8 cellular contexts compared by ENCODE assay signal in the genomic region with DNA sequence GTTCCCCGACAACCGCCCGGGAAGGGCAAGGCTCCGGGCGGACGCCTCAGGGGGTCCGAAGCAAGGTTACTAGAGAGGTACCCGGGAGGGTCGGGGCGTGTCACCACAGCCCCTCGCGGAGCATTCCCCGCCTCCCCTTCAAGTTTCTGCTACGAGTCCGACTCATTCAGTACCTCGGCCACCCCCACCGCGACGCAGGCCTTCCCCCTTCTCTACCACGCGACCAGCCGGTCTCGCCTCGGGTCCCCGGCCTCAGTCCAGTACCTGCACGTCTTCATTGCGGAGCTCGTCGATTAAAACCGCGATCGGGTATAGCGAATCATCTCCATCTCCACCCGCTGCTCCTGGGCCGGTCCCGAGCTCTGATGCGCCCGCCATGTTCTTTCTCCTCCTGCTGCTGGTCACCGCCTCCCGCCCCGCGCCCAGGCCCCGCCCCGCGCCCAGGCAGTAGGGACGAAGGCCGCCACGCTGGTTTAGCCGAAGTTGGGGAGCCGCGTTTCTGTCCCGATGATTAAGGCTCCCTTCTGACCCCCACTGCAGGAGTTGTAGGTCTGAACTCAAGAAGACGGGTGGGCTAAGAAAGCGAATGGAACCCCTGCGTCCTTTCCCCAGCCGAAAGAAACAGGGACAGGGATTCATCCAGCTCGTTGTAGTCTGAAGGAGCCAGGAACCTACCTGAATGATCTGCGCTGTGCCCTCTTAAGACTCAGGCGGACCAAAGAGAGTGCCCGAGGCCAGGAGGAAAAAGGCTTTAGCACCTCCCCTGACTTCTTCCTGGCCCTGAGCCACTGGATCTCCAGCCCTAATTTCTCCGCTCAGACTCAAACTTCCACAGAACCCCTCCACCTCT. TPM values are rescaled to one million over a fixed set of nuclear protein-coding genes. Genes with fewer than 3 reads are reported as not detected.
DNase-seq lines count a peak whose midpoint lies in the region; ATAC-seq and TF ChIP-seq lines count a peak whose summit lies in the region.

A gene (minus strand): TSS at position 406 of the 850 bp plus-strand sequence. CDS start 28 bp downstream, at position 378.

- peak within 1 kb of the TSS; percentile 83 to 99 (median 95) for H3K27ac Mint-ChIP-seq in naive thymus-derived CD4-positive, alpha-beta T cell

- H3K4me2 ChIP-seq in fibroblast of lung (ENCODE audit: extremely low read depth, insufficient read depth, low read length) = peak within 1 kb of the TSS; percentile 99

- H2AFZ ChIP-seq in fibroblast of lung (ENCODE audit: low read length) = peak within 1 kb of the TSS; percentile 95

- peaks cover 0 to 3% (median 0%) of the 10 kb centered on the region in 11 donors for H3K9me3 Mint-ChIP-seq in naive thymus-derived CD4-positive, alpha-beta T cell

- H4K20me1 ChIP-seq in fibroblast of lung (ENCODE audit: control insufficient read depth, extremely low read depth, insufficient read depth, low read length) = no peaks in the 10 kb centered on the region

- H3K4me1 ChIP-seq in fibroblast of lung (ENCODE audit: control insufficient read depth, extremely low read depth, insufficient read depth, low read length) = peaks cover 5% of the 10 kb centered on the region
- peaks cover 7% of the 10 kb centered on the region in 2 donors for H3K4me1 ChIP-seq in naive thymus-derived CD4-positive, alpha-beta T cell (ENCODE audit: control insufficient read depth in 2 of 2, insufficient read depth in 2 of 2, low read length in 2 of 2)

- DNase-seq in DMS53 treated with DMSO at 0.1 percent for 48 hours (lab: John Stamatoyannopoulos, UW; ENCODE audit: unreplicated experiment) (peak; percentile 53), RKO (ENCODE audit: low spot score) (peak; percentile 84), fibroblast of lung (ENCODE audit: low read depth in 2 of 2) (peak; percentile 62 to 65)
- DNase-seq in Jurkat, Clone E6-1 (ENCODE audit: low read depth, low spot score) = peak; percentile 32
- peak; percentile 43 to 59 for DNase-seq in activated T-helper 1 cell treated with anti-CD3 and anti-CD28 coated beads, Interleukin-2, amount 50 U/mL, for 16 hours (ENCODE audit: low read depth in 1 of 2, low spot score in 1 of 2)
- peak; percentile 50 to 78 (median 69) for DNase-seq in naive thymus-derived CD4-positive, alpha-beta T cell
- peak; percentile 69 to 89 (median 78) for DNase-seq in stimulated activated naive CD4-positive, alpha-beta T cell (lab: John Stamatoyannopoulos, UW)

- H3K27me3 Mint-ChIP-seq in naive thymus-derived CD4-positive, alpha-beta T cell = no peaks in the 10 kb centered on the region

- H3K4me1 Mint-ChIP-seq in naive thymus-derived CD4-positive, alpha-beta T cell = peaks cover 25 to 48% (median 39%) of the 10 kb centered on the region in 7 donors

- ATAC-seq in GM21619 (IDR thresholded peaks at IDR 0.05; ENCODE audit: unreplicated experiment) = peak; percentile 87
- ATAC-seq in naive thymus-derived CD4-positive, alpha-beta T cell = peak; percentile 98

- intact Hi-C loops in naive thymus-derived CD4-positive, alpha-beta T cell (cut with micrococcal nuclease) = loop anchor here (1.0 to 10.0 kb wide), 15 partner anchors 11 to 1333 kb away; a partner anchor contains a TSS

- no peaks in the 10 kb centered on the region for H3K27me3 ChIP-seq in fibroblast of lung (ENCODE audit: control insufficient read depth, insufficient read depth, low read length)
- no peaks in the 10 kb centered on the region for H3K27me3 ChIP-seq in naive thymus-derived CD4-positive, alpha-beta T cell (ENCODE audit: control insufficient read depth in 2 of 2, insufficient read depth in 2 of 2, low read length in 2 of 2)

- H3K9me3 ChIP-seq in fibroblast of lung (ENCODE audit: control insufficient read depth, insufficient read depth, low read depth, low read length) = no peaks in the 10 kb centered on the region
- H3K9me3 ChIP-seq in naive thymus-derived CD4-positive, alpha-beta T cell (ENCODE audit: control insufficient read depth in 2 of 3, low read length in 3 of 3) = no peaks in the 10 kb centered on the region

- CTCF ChIA-PET in naive thymus-derived CD4-positive, alpha-beta T cell (lab: Charles Lee) = interaction anchor here (0.5 to 4.0 kb wide), 6 partner anchors 11 to 215 kb away, joined by 3 to 31 read pairs (median 4); no protein-coding TSS in a partner anchor

- no peak for TF ChIP-seq CTCF in fibroblast of lung (conservative IDR thresholded peaks at IDR 0.05 in 1 of 2, IDR thresholded peaks at IDR 0.05 in 1 of 2; ENCODE audit: low read depth in 1 of 2, low read length in 2 of 2)

- POLR2A ChIA-PET in naive thymus-derived CD4-positive, alpha-beta T cell (lab: Charles Lee) = interaction anchor here (0.8 to 1.4 kb wide), 8 partner anchors 9 to 179 kb away, joined by 3 to 6 read pairs (median 4); a partner anchor contains a TSS

- peaks cover 36% of the 10 kb centered on the region for H3K79me2 ChIP-seq in fibroblast of lung (ENCODE audit: control insufficient read depth, insufficient read depth, low read length)

- peak within 1 kb of the TSS; percentile 89 for H3K27ac ChIP-seq in fibroblast of lung (ENCODE audit: insufficient read depth, low read length)
- peak within 1 kb of the TSS; percentile 86 for H3K27ac ChIP-seq in naive thymus-derived CD4-positive, alpha-beta T cell (ENCODE audit: low read depth, low read length)

- H3K36me3 Mint-ChIP-seq in naive thymus-derived CD4-positive, alpha-beta T cell = peaks cover 9 to 26% (median 19%) of the 10 kb centered on the region in 5 donors

- peak within 1 kb of the TSS; percentile 94 to 100 (median 98) for H3K4me3 Mint-ChIP-seq in naive thymus-derived CD4-positive, alpha-beta T cell

- peaks cover 3% of the 10 kb centered on the region for H3K36me3 ChIP-seq in fibroblast of lung (ENCODE audit: control insufficient read depth, insufficient read depth, low read length)
- peaks cover 0 to 24% (median 0%) of the 10 kb centered on the region in 3 experiments for H3K36me3 ChIP-seq in naive thymus-derived CD4-positive, alpha-beta T cell (ENCODE audit: control insufficient read depth in 2 of 3, insufficient read depth in 3 of 3, low read length in 3 of 3)

- H3K9ac ChIP-seq in fibroblast of lung (ENCODE audit: insufficient read depth, low read length) = peak within 1 kb of the TSS; percentile 90

- peak within 1 kb of the TSS; percentile 83 for H3K4me3 ChIP-seq in Jurkat, Clone E6-1 (ENCODE audit: low read length)
- H3K4me3 ChIP-seq in fibroblast of lung (replicated peaks in 1 of 4; ENCODE audit: control extremely low read depth in 1 of 4, insufficient read depth in 1 of 4, low read depth in 3 of 4, low read length in 4 of 4) = peak within 1 kb of the TSS; percentile 88 to 94 (median 90)
- H3K4me3 ChIP-seq in naive thymus-derived CD4-positive, alpha-beta T cell (ENCODE audit: low read length) = peak within 1 kb of the TSS; percentile 95

RNA-seq across cellular contexts. Expression of the gene that starts here (rescaled TPM):
- 46.3 TPM for polyA plus RNA-seq in Jurkat, Clone E6-1 (2012; ENCODE audit: insufficient read depth, insufficient read length)
- total RNA-seq in fibroblast of lung = 20.8 and 43.1 TPM in 2 replicates
- 35.8 and 40.3 TPM in 2 replicates for polyA plus RNA-seq in fibroblast of lung
- 24.2 and 25.1 TPM in 2 replicates for polyA plus RNA-seq in fibroblast of lung (2012)
- polyA minus RNA-seq in fibroblast of lung (ENCODE audit: low replicate concordance) = 24.2 and 24.6 TPM in 2 replicates
- total RNA-seq in naive thymus-derived CD4-positive, alpha-beta T cell = 10 to 100 TPM; 25.8 to 49.2 (median 34.0) TPM
- 10 to 100 TPM; 15.1 to 17.3 TPM for polyA plus RNA-seq in naive thymus-derived CD4-positive, alpha-beta T cell

Comparison
In these comparisons a context has a peak if more than half of its experiments do, and no peak if none do; other contexts are left out.
1. Peak in every context shown above with its lines: DNase-seq, ATAC-seq, H3K4me3 ChIP-seq and H3K27ac ChIP-seq.
2. DNase-seq: peak in every context shown above with its lines; median percentile 84 in RKO; 78 in stimulated activated naive CD4-positive, alpha-beta T cell; 69 in naive thymus-derived CD4-positive, alpha-beta T cell; 64 in fibroblast of lung; 53 in DMS53 treated with DMSO at 0.1 percent for 48 hours; 51 in activated T-helper 1 cell treated with anti-CD3 and anti-CD28 coated beads, Interleukin-2, amount 50 U/mL, for 16 hours; 32 in Jurkat, Clone E6-1.